Comparison of ENCODE assay signal across 25 cellular contexts in genomic region chr4:53923921-53924320, GRCh38.
DNase-seq lines count a peak whose midpoint lies in the region; ATAC-seq, FAIRE-seq and TF ChIP-seq lines count a peak whose summit lies in the region.
"Had no signal": no experiment of that assay in that cellular context is flagged by ENCODE, and none has a peak within 500 bp of the region (broad histone marks: within the 10 kb centered on the region; RNA-seq: fewer than 3 reads in every experiment).

No MANE protein-coding gene starts in this region.

- H3K27me3 ChIP-seq in RWPE2 (ENCODE audit: insufficient read depth, poor library complexity, severe bottlenecking), result no peaks in the 10 kb centered on the region
- H3K27me3 ChIP-seq: SJSA1 had no signal

- no peaks in the 10 kb centered on the region for H3K36me3 ChIP-seq in RWPE2 (ENCODE audit: low read depth)
- H3K36me3 ChIP-seq: SJSA1 had no signal

- DNase-seq in NCI-H2171 treated with DMSO at 0.1 percent for 48 hours (lab: John Stamatoyannopoulos, UW), result peak; percentile 2
- no peak for DNase-seq in NCI-H2171 (lab: John Stamatoyannopoulos, UW)
- DNase-seq in RWPE2 (ENCODE audit: low spot score), result no peak
- DNase-seq in urothelium cell line (ENCODE audit: low spot score), result no peak
- DNase-seq: CD8-positive, alpha-beta T cell; DMS 273 treated with DMSO at 0.1 percent for 48 hours; DMS79 treated with DMSO at 0.1 percent for 48 hours; H9; Kasumi-1; MV-4-11; NCI-H1105; NCI-H1436 treated with DMSO at 0.1 percent for 48 hours; NCI-H187 treated with DMSO at 0.1 percent for 48 hours; NCI-H446 had no signal

- no peaks in the 10 kb centered on the region for H3K9me3 ChIP-seq in RWPE2 (ENCODE audit: severe bottlenecking)
- H3K9me3 ChIP-seq: SJSA1 had no signal

- peaks cover 13% of the 10 kb centered on the region for H3K4me1 ChIP-seq in RWPE2 (ENCODE audit: insufficient read depth, poor library complexity, severe bottlenecking)

- no peak overlapping the region for H3K4me3 ChIP-seq in RWPE2 (ENCODE audit: severe bottlenecking)
- H3K4me3 ChIP-seq: K562, SJSA1 had no signal

- no peak for FAIRE-seq in urothelium cell line (lab: Jason Lieb, UNC)
- FAIRE-seq: GM12892, HTR-8/SVneo, K562, RCC 7860 had no signal

- ATAC-seq in RWPE2 (ENCODE audit: low read depth) (peak; percentile 66), esophagus mucosa (peak; percentile 42), GM18909 (IDR thresholded peaks at IDR 0.05; ENCODE audit: poor library complexity, unreplicated experiment) (no peak), GM19023 (IDR thresholded peaks at IDR 0.05; ENCODE audit: unreplicated experiment) (no peak)
- ATAC-seq: CD8-positive, alpha-beta T cell; K562; Right ventricle myocardium inferior had no signal

- H3K27ac ChIP-seq in RWPE2 (ENCODE audit: poor library complexity, severe bottlenecking), result no peak overlapping the region
- H3K27ac ChIP-seq: 22Rv1, C4-2B, SJSA1 had no signal

- no peak for TF ChIP-seq CTCF in RWPE2 (IDR thresholded peaks at IDR 0.05; ENCODE audit: poor library complexity, severe bottlenecking)

Comparison
In these comparisons a context has a peak if more than half of its experiments do, and no peak if none do; other contexts are left out.
1. ATAC-seq: peak in RWPE2 (single experiment) and esophagus mucosa (single experiment); none in GM18909 (single experiment) and GM19023 (single experiment).